ENCODE assay signal across 1 cellular context in the genomic region with DNA sequence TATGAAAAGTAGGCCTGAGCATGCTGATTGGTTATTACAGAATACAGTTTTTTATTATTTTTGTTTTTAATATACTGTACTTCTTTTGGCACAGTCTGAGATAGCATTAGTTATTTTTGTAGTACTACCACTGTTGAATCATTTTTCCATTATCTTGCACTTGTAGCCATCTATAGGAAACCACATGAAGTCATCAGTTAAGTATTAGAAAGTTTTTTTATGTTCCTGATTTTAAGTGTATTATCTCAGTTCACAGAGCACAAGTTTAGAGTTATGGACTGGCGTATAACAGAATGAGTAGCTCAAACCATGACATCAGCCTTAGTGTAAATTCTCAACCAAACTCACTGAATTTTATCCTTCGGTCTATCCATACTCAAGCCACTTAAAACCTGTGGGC.
TF ChIP-seq lines count a peak whose summit lies in the region.

No MANE protein-coding gene starts in this region.

TF ChIP-seq in GM23338, 12 proteins besides CTCF, POLR2A, EP300 and RAD21 (continued from another document):
- TF ChIP-seq, protein P1, sequence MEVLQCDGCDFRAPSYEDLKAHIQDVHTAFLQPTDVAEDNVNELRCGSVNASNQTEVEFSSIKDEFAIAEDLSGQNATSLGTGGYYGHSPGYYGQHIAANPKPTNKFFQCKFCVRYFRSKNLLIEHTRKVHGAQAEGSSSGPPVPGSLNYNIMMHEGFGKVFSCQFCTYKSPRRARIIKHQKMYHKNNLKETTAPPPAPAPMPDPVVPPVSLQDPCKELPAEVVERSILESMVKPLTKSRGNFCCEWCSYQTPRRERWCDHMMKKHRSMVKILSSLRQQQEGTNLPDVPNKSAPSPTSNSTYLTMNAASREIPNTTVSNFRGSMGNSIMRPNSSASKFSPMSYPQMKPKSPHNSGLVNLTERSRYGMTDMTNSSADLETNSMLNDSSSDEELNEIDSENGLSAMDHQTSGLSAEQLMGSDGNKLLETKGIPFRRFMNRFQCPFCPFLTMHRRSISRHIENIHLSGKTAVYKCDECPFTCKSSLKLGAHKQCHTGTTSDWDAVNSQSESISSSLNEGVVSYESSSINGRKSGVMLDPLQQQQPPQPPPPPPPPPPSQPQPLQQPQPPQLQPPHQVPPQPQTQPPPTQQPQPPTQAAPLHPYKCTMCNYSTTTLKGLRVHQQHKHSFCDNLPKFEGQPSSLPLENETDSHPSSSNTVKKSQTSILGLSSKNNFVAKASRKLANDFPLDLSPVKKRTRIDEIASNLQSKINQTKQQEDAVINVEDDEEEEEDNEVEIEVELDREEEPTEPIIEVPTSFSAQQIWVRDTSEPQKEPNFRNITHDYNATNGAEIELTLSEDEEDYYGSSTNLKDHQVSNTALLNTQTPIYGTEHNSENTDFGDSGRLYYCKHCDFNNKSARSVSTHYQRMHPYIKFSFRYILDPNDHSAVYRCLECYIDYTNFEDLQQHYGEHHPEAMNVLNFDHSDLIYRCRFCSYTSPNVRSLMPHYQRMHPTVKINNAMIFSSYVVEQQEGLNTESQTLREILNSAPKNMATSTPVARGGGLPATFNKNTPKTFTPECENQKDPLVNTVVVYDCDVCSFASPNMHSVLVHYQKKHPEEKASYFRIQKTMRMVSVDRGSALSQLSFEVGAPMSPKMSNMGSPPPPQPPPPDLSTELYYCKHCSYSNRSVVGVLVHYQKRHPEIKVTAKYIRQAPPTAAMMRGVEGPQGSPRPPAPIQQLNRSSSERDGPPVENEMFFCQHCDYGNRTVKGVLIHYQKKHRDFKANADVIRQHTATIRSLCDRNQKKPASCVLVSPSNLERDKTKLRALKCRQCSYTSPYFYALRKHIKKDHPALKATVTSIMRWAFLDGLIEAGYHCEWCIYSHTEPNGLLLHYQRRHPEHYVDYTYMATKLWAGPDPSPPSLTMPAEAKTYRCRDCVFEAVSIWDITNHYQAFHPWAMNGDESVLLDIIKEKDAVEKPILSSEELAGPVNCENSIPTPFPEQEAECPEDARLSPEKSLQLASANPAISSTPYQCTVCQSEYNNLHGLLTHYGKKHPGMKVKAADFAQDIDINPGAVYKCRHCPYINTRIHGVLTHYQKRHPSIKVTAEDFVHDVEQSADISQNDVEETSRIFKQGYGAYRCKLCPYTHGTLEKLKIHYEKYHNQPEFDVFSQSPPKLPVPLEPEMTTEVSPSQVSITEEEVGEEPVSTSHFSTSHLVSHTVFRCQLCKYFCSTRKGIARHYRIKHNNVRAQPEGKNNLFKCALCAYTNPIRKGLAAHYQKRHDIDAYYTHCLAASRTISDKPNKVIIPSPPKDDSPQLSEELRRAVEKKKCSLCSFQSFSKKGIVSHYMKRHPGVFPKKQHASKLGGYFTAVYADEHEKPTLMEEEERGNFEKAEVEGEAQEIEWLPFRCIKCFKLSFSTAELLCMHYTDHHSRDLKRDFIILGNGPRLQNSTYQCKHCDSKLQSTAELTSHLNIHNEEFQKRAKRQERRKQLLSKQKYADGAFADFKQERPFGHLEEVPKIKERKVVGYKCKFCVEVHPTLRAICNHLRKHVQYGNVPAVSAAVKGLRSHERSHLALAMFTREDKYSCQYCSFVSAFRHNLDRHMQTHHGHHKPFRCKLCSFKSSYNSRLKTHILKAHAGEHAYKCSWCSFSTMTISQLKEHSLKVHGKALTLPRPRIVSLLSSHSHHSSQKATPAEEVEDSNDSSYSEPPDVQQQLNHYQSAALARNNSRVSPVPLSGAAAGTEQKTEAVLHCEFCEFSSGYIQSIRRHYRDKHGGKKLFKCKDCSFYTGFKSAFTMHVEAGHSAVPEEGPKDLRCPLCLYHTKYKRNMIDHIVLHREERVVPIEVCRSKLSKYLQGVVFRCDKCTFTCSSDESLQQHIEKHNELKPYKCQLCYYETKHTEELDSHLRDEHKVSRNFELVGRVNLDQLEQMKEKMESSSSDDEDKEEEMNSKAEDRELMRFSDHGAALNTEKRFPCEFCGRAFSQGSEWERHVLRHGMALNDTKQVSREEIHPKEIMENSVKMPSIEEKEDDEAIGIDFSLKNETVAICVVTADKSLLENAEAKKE (CRISPR knock-in tag; IDR thresholded peaks at IDR 0.05): no peak
